Comparison of ENCODE assay signal across 1 cellular context in the genomic region with DNA sequence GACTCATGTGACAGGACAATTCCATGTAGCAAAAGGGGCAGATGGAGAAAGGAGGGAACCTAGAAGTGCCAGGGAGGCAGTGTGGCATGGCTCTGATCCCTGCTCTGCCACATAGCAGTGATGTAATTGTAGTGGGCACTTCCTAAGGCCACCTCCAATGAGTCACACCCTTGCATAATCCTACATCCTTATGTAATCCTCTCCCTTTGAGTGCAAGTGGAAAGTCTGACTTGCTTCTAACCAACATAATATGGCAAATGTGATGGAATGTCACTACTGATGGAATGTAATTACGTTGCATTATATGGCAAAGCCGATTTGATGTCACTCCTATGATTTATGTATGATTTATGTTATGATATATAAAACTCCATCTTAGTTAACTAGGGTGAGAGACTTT.
TF ChIP-seq lines count a peak whose summit lies in the region.

No MANE protein-coding gene starts in this region.

TF ChIP-seq in K562, 482 proteins besides CTCF, POLR2A, EP300 and RAD21 (continued from another document and continues in another):
- TF ChIP-seq, protein P1, sequence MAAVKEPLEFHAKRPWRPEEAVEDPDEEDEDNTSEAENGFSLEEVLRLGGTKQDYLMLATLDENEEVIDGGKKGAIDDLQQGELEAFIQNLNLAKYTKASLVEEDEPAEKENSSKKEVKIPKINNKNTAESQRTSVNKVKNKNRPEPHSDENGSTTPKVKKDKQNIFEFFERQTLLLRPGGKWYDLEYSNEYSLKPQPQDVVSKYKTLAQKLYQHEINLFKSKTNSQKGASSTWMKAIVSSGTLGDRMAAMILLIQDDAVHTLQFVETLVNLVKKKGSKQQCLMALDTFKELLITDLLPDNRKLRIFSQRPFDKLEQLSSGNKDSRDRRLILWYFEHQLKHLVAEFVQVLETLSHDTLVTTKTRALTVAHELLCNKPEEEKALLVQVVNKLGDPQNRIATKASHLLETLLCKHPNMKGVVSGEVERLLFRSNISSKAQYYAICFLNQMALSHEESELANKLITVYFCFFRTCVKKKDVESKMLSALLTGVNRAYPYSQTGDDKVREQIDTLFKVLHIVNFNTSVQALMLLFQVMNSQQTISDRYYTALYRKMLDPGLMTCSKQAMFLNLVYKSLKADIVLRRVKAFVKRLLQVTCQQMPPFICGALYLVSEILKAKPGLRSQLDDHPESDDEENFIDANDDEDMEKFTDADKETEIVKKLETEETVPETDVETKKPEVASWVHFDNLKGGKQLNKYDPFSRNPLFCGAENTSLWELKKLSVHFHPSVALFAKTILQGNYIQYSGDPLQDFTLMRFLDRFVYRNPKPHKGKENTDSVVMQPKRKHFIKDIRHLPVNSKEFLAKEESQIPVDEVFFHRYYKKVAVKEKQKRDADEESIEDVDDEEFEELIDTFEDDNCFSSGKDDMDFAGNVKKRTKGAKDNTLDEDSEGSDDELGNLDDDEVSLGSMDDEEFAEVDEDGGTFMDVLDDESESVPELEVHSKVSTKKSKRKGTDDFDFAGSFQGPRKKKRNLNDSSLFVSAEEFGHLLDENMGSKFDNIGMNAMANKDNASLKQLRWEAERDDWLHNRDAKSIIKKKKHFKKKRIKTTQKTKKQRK (IDR thresholded peaks at IDR 0.05; ENCODE audit: borderline replicate concordance, low read depth, low read length): no peak
- TF ChIP-seq, protein P2, sequence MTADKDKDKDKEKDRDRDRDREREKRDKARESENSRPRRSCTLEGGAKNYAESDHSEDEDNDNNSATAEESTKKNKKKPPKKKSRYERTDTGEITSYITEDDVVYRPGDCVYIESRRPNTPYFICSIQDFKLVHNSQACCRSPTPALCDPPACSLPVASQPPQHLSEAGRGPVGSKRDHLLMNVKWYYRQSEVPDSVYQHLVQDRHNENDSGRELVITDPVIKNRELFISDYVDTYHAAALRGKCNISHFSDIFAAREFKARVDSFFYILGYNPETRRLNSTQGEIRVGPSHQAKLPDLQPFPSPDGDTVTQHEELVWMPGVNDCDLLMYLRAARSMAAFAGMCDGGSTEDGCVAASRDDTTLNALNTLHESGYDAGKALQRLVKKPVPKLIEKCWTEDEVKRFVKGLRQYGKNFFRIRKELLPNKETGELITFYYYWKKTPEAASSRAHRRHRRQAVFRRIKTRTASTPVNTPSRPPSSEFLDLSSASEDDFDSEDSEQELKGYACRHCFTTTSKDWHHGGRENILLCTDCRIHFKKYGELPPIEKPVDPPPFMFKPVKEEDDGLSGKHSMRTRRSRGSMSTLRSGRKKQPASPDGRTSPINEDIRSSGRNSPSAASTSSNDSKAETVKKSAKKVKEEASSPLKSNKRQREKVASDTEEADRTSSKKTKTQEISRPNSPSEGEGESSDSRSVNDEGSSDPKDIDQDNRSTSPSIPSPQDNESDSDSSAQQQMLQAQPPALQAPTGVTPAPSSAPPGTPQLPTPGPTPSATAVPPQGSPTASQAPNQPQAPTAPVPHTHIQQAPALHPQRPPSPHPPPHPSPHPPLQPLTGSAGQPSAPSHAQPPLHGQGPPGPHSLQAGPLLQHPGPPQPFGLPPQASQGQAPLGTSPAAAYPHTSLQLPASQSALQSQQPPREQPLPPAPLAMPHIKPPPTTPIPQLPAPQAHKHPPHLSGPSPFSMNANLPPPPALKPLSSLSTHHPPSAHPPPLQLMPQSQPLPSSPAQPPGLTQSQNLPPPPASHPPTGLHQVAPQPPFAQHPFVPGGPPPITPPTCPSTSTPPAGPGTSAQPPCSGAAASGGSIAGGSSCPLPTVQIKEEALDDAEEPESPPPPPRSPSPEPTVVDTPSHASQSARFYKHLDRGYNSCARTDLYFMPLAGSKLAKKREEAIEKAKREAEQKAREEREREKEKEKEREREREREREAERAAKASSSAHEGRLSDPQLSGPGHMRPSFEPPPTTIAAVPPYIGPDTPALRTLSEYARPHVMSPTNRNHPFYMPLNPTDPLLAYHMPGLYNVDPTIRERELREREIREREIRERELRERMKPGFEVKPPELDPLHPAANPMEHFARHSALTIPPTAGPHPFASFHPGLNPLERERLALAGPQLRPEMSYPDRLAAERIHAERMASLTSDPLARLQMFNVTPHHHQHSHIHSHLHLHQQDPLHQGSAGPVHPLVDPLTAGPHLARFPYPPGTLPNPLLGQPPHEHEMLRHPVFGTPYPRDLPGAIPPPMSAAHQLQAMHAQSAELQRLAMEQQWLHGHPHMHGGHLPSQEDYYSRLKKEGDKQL (CRISPR knock-in tag; IDR thresholded peaks at IDR 0.05; ENCODE audit: borderline replicate concordance): no peak
- TF ChIP-seq NFE2 (IDR thresholded peaks at IDR 0.05; ENCODE audit: low read depth) (no peak), BRF1 (IDR thresholded peaks at IDR 0.05; ENCODE audit: borderline replicate concordance, extremely low read depth, insufficient read length) (no peak), ZNF780A (CRISPR knock-in tag; IDR thresholded peaks at IDR 0.05) (no peak), NR3C1 (CRISPR knock-in tag; IDR thresholded peaks at IDR 0.05) (no peak), FOXK2 (conservative IDR thresholded peaks at IDR 0.05 in 1 of 2, IDR thresholded peaks at IDR 0.05 in 1 of 2; ENCODE audit: low read depth in 2 of 2) (peak in 1 of 2 experiments; percentile 57; a peak in 1 of 4 replicates), MYNN (IDR thresholded peaks at IDR 0.05) (no peak), MYNN (CRISPR knock-in tag; IDR thresholded peaks at IDR 0.05) (no peak), TOE1 (IDR thresholded peaks at IDR 0.05; ENCODE audit: borderline replicate concordance) (no peak), TOE1 (CRISPR knock-in tag; IDR thresholded peaks at IDR 0.05; ENCODE audit: borderline replicate concordance, low read depth) (no peak), TRIM28 (IDR thresholded peaks at IDR 0.05) (no peak), ARNT (IDR thresholded peaks at IDR 0.05) (no peak), XRCC4 (IDR thresholded peaks at IDR 0.05; ENCODE audit: extremely low read depth, insufficient read depth, insufficient read length) (no peak), TCF7 (IDR thresholded peaks at IDR 0.05; ENCODE audit: borderline replicate concordance) (no peak), ZNF165 (CRISPR knock-in tag; IDR thresholded peaks at IDR 0.05; ENCODE audit: borderline replicate concordance) (no peak), MTA2 (IDR thresholded peaks at IDR 0.05; ENCODE audit: low read depth) (no peak), ZNF146 (CRISPR knock-in tag; IDR thresholded peaks at IDR 0.05; ENCODE audit: unreplicated experiment) (no peak), ZSCAN29 (IDR thresholded peaks at IDR 0.05) (no peak), ZNF23 (CRISPR knock-in tag; IDR thresholded peaks at IDR 0.05) (no peak), ATF1 (CRISPR knock-in tag; IDR thresholded peaks at IDR 0.05) (no peak), ATF1 (tag; IDR thresholded peaks at IDR 0.05) (no peak), SUPT5H (IDR thresholded peaks at IDR 0.05) (no peak), SPI1 (IDR thresholded peaks at IDR 0.05; ENCODE audit: borderline replicate concordance, low read depth, low read length) (no peak), NFRKB (IDR thresholded peaks at IDR 0.05; ENCODE audit: low read depth) (no peak), ZNF79 (CRISPR knock-in tag; IDR thresholded peaks at IDR 0.05; ENCODE audit: low read depth) (no peak), TRIM24 (IDR thresholded peaks at IDR 0.05) (peak; percentile 85 to 92; a peak in 3 of 4 replicates), ARHGAP35 (IDR thresholded peaks at IDR 0.05; ENCODE audit: partially characterized antibody) (no peak), HNRNPH1 (optimal IDR thresholded peaks at IDR 0.05; ENCODE audit: low read depth, low read length) (no peak), CREB1 (IDR thresholded peaks at IDR 0.05) (no peak), CREB1 (CRISPR knock-in tag; IDR thresholded peaks at IDR 0.05) (no peak), ZNF324 (CRISPR knock-in tag; IDR thresholded peaks at IDR 0.05) (no peak), FOXK1 (CRISPR knock-in tag; IDR thresholded peaks at IDR 0.05; ENCODE audit: borderline replicate concordance) (no peak)
- TF ChIP-seq, protein P3, sequence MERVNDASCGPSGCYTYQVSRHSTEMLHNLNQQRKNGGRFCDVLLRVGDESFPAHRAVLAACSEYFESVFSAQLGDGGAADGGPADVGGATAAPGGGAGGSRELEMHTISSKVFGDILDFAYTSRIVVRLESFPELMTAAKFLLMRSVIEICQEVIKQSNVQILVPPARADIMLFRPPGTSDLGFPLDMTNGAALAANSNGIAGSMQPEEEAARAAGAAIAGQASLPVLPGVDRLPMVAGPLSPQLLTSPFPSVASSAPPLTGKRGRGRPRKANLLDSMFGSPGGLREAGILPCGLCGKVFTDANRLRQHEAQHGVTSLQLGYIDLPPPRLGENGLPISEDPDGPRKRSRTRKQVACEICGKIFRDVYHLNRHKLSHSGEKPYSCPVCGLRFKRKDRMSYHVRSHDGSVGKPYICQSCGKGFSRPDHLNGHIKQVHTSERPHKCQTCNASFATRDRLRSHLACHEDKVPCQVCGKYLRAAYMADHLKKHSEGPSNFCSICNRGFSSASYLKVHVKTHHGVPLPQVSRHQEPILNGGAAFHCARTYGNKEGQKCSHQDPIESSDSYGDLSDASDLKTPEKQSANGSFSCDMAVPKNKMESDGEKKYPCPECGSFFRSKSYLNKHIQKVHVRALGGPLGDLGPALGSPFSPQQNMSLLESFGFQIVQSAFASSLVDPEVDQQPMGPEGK (CRISPR knock-in tag; IDR thresholded peaks at IDR 0.05; ENCODE audit: borderline replicate concordance): no peak
- TF ChIP-seq, protein P4, sequence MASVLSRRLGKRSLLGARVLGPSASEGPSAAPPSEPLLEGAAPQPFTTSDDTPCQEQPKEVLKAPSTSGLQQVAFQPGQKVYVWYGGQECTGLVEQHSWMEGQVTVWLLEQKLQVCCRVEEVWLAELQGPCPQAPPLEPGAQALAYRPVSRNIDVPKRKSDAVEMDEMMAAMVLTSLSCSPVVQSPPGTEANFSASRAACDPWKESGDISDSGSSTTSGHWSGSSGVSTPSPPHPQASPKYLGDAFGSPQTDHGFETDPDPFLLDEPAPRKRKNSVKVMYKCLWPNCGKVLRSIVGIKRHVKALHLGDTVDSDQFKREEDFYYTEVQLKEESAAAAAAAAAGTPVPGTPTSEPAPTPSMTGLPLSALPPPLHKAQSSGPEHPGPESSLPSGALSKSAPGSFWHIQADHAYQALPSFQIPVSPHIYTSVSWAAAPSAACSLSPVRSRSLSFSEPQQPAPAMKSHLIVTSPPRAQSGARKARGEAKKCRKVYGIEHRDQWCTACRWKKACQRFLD (CRISPR knock-in tag; IDR thresholded peaks at IDR 0.05): no peak
- TF ChIP-seq, protein P5, sequence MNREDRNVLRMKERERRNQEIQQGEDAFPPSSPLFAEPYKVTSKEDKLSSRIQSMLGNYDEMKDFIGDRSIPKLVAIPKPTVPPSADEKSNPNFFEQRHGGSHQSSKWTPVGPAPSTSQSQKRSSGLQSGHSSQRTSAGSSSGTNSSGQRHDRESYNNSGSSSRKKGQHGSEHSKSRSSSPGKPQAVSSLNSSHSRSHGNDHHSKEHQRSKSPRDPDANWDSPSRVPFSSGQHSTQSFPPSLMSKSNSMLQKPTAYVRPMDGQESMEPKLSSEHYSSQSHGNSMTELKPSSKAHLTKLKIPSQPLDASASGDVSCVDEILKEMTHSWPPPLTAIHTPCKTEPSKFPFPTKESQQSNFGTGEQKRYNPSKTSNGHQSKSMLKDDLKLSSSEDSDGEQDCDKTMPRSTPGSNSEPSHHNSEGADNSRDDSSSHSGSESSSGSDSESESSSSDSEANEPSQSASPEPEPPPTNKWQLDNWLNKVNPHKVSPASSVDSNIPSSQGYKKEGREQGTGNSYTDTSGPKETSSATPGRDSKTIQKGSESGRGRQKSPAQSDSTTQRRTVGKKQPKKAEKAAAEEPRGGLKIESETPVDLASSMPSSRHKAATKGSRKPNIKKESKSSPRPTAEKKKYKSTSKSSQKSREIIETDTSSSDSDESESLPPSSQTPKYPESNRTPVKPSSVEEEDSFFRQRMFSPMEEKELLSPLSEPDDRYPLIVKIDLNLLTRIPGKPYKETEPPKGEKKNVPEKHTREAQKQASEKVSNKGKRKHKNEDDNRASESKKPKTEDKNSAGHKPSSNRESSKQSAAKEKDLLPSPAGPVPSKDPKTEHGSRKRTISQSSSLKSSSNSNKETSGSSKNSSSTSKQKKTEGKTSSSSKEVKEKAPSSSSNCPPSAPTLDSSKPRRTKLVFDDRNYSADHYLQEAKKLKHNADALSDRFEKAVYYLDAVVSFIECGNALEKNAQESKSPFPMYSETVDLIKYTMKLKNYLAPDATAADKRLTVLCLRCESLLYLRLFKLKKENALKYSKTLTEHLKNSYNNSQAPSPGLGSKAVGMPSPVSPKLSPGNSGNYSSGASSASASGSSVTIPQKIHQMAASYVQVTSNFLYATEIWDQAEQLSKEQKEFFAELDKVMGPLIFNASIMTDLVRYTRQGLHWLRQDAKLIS (CRISPR knock-in tag; IDR thresholded peaks at IDR 0.05): no peak
- TF ChIP-seq, protein P6, sequence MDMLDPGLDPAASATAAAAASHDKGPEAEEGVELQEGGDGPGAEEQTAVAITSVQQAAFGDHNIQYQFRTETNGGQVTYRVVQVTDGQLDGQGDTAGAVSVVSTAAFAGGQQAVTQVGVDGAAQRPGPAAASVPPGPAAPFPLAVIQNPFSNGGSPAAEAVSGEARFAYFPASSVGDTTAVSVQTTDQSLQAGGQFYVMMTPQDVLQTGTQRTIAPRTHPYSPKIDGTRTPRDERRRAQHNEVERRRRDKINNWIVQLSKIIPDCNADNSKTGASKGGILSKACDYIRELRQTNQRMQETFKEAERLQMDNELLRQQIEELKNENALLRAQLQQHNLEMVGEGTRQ (CRISPR knock-in tag; IDR thresholded peaks at IDR 0.05): no peak
- TF ChIP-seq, protein P7, sequence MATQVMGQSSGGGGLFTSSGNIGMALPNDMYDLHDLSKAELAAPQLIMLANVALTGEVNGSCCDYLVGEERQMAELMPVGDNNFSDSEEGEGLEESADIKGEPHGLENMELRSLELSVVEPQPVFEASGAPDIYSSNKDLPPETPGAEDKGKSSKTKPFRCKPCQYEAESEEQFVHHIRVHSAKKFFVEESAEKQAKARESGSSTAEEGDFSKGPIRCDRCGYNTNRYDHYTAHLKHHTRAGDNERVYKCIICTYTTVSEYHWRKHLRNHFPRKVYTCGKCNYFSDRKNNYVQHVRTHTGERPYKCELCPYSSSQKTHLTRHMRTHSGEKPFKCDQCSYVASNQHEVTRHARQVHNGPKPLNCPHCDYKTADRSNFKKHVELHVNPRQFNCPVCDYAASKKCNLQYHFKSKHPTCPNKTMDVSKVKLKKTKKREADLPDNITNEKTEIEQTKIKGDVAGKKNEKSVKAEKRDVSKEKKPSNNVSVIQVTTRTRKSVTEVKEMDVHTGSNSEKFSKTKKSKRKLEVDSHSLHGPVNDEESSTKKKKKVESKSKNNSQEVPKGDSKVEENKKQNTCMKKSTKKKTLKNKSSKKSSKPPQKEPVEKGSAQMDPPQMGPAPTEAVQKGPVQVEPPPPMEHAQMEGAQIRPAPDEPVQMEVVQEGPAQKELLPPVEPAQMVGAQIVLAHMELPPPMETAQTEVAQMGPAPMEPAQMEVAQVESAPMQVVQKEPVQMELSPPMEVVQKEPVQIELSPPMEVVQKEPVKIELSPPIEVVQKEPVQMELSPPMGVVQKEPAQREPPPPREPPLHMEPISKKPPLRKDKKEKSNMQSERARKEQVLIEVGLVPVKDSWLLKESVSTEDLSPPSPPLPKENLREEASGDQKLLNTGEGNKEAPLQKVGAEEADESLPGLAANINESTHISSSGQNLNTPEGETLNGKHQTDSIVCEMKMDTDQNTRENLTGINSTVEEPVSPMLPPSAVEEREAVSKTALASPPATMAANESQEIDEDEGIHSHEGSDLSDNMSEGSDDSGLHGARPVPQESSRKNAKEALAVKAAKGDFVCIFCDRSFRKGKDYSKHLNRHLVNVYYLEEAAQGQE (CRISPR knock-in tag; IDR thresholded peaks at IDR 0.05; ENCODE audit: low read depth): no peak
